ENCODE assay signal across 1 cellular context in genomic region chr19:47745010-47745901, GRCh38.
A peak's percentile ranks its signal among the peaks of the same experiment; 100 is the strongest.
TF ChIP-seq lines count a peak whose summit lies in the region.

NOP53 (plus strand) TSS chr19:47745546; CDS start chr19:47745560, 14 bp downstream.

TF ChIP-seq in WTC11, 78 proteins besides CTCF, POLR2A, EP300 and RAD21 (continued from another document):
- TF ChIP-seq ZNF281 (CRISPR knock-in tag; IDR thresholded peaks at IDR 0.05), result no peak
- TF ChIP-seq ELF4 (CRISPR knock-in tag; IDR thresholded peaks at IDR 0.05; ENCODE audit: low read depth), result no peak
- TF ChIP-seq GABPB1 (CRISPR knock-in tag; IDR thresholded peaks at IDR 0.05), result peak; percentile 62
- TF ChIP-seq, protein P1, sequence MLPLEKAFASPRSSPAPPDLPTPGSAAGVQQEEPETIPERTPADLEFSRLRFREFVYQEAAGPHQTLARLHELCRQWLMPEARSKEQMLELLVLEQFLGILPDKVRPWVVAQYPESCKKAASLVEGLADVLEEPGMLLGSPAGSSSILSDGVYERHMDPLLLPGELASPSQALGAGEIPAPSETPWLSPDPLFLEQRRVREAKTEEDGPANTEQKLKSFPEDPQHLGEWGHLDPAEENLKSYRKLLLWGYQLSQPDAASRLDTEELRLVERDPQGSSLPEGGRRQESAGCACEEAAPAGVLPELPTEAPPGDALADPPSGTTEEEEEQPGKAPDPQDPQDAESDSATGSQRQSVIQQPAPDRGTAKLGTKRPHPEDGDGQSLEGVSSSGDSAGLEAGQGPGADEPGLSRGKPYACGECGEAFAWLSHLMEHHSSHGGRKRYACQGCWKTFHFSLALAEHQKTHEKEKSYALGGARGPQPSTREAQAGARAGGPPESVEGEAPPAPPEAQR (CRISPR knock-in tag; IDR thresholded peaks at IDR 0.05), result peak; percentile 91
- TF ChIP-seq SMAD3 (CRISPR knock-in tag; IDR thresholded peaks at IDR 0.05; ENCODE audit: borderline replicate concordance), result no peak
- TF ChIP-seq NR2C2 (CRISPR knock-in tag; IDR thresholded peaks at IDR 0.05), result no peak
- TF ChIP-seq E2F5 (CRISPR knock-in tag; IDR thresholded peaks at IDR 0.05), result no peak
- TF ChIP-seq, protein P2, sequence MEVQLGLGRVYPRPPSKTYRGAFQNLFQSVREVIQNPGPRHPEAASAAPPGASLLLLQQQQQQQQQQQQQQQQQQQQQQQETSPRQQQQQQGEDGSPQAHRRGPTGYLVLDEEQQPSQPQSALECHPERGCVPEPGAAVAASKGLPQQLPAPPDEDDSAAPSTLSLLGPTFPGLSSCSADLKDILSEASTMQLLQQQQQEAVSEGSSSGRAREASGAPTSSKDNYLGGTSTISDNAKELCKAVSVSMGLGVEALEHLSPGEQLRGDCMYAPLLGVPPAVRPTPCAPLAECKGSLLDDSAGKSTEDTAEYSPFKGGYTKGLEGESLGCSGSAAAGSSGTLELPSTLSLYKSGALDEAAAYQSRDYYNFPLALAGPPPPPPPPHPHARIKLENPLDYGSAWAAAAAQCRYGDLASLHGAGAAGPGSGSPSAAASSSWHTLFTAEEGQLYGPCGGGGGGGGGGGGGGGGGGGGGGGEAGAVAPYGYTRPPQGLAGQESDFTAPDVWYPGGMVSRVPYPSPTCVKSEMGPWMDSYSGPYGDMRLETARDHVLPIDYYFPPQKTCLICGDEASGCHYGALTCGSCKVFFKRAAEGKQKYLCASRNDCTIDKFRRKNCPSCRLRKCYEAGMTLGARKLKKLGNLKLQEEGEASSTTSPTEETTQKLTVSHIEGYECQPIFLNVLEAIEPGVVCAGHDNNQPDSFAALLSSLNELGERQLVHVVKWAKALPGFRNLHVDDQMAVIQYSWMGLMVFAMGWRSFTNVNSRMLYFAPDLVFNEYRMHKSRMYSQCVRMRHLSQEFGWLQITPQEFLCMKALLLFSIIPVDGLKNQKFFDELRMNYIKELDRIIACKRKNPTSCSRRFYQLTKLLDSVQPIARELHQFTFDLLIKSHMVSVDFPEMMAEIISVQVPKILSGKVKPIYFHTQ (CRISPR knock-in tag; IDR thresholded peaks at IDR 0.05), result peak; percentile 83
- no peak for TF ChIP-seq ZNF416 (CRISPR knock-in tag; IDR thresholded peaks at IDR 0.05)
- no peak for TF ChIP-seq TCF7 (CRISPR knock-in tag; IDR thresholded peaks at IDR 0.05; ENCODE audit: low read depth)
- TF ChIP-seq IRF2 (CRISPR knock-in tag; IDR thresholded peaks at IDR 0.05; ENCODE audit: borderline replicate concordance, low read depth), result no peak
- peak; percentile 21; the same call in 1 of the 2 replicates for TF ChIP-seq HMGA2 (CRISPR knock-in tag; IDR thresholded peaks at IDR 0.05)
- TF ChIP-seq, protein P3, sequence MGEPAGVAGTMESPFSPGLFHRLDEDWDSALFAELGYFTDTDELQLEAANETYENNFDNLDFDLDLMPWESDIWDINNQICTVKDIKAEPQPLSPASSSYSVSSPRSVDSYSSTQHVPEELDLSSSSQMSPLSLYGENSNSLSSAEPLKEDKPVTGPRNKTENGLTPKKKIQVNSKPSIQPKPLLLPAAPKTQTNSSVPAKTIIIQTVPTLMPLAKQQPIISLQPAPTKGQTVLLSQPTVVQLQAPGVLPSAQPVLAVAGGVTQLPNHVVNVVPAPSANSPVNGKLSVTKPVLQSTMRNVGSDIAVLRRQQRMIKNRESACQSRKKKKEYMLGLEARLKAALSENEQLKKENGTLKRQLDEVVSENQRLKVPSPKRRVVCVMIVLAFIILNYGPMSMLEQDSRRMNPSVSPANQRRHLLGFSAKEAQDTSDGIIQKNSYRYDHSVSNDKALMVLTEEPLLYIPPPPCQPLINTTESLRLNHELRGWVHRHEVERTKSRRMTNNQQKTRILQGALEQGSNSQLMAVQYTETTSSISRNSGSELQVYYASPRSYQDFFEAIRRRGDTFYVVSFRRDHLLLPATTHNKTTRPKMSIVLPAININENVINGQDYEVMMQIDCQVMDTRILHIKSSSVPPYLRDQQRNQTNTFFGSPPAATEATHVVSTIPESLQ (CRISPR knock-in tag; IDR thresholded peaks at IDR 0.05), result no peak
- peak; percentile 59; the same call in 1 of the 2 replicates for TF ChIP-seq ZNF232 (CRISPR knock-in tag; IDR thresholded peaks at IDR 0.05)
- TF ChIP-seq CREM (CRISPR knock-in tag; IDR thresholded peaks at IDR 0.05), result peak; percentile 93
- TF ChIP-seq ATF3 (CRISPR knock-in tag; conservative IDR thresholded peaks at IDR 0.05), result no peak
- TF ChIP-seq SMAD4 (CRISPR knock-in tag; IDR thresholded peaks at IDR 0.05), result no peak
- no peak for TF ChIP-seq STAT6 (CRISPR knock-in tag; conservative IDR thresholded peaks at IDR 0.05; ENCODE audit: low read depth)
- TF ChIP-seq, protein P4, sequence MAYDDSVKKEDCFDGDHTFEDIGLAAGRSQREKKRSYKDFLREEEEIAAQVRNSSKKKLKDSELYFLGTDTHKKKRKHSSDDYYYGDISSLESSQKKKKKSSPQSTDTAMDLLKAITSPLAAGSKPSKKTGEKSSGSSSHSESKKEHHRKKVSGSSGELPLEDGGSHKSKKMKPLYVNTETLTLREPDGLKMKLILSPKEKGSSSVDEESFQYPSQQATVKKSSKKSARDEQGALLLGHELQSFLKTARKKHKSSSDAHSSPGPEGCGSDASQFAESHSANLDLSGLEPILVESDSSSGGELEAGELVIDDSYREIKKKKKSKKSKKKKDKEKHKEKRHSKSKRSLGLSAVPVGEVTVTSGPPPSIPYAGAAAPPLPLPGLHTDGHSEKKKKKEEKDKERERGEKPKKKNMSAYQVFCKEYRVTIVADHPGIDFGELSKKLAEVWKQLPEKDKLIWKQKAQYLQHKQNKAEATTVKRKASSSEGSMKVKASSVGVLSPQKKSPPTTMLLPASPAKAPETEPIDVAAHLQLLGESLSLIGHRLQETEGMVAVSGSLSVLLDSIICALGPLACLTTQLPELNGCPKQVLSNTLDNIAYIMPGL (CRISPR knock-in tag; IDR thresholded peaks at IDR 0.05), result no peak
- no peak for TF ChIP-seq MYBL2 (CRISPR knock-in tag; IDR thresholded peaks at IDR 0.05)
- TF ChIP-seq OVOL2 (CRISPR knock-in tag; IDR thresholded peaks at IDR 0.05; ENCODE audit: borderline replicate concordance), result no peak
- TF ChIP-seq PRRX2 (CRISPR knock-in tag; IDR thresholded peaks at IDR 0.05), result peak; percentile 67; the same call in 1 of the 2 replicates
- TF ChIP-seq RELA (CRISPR knock-in tag; IDR thresholded peaks at IDR 0.05; ENCODE audit: borderline replicate concordance), result no peak
- TF ChIP-seq, protein P5, sequence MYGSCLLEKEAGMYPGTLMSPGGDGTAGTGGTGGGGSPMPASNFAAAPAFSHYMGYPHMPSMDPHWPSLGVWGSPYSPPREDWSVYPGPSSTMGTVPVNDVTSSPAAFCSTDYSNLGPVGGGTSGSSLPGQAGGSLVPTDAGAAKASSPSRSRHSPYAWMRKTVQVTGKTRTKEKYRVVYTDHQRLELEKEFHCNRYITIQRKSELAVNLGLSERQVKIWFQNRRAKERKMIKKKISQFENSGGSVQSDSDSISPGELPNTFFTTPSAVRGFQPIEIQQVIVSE (CRISPR knock-in tag; IDR thresholded peaks at IDR 0.05; ENCODE audit: borderline replicate concordance), result no peak
- TF ChIP-seq, protein P6, sequence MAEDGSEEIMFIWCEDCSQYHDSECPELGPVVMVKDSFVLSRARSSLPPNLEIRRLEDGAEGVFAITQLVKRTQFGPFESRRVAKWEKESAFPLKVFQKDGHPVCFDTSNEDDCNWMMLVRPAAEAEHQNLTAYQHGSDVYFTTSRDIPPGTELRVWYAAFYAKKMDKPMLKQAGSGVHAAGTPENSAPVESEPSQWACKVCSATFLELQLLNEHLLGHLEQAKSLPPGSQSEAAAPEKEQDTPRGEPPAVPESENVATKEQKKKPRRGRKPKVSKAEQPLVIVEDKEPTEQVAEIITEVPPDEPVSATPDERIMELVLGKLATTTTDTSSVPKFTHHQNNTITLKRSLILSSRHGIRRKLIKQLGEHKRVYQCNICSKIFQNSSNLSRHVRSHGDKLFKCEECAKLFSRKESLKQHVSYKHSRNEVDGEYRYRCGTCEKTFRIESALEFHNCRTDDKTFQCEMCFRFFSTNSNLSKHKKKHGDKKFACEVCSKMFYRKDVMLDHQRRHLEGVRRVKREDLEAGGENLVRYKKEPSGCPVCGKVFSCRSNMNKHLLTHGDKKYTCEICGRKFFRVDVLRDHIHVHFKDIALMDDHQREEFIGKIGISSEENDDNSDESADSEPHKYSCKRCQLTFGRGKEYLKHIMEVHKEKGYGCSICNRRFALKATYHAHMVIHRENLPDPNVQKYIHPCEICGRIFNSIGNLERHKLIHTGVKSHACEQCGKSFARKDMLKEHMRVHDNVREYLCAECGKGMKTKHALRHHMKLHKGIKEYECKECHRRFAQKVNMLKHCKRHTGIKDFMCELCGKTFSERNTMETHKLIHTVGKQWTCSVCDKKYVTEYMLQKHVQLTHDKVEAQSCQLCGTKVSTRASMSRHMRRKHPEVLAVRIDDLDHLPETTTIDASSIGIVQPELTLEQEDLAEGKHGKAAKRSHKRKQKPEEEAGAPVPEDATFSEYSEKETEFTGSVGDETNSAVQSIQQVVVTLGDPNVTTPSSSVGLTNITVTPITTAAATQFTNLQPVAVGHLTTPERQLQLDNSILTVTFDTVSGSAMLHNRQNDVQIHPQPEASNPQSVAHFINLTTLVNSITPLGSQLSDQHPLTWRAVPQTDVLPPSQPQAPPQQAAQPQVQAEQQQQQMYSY (CRISPR knock-in tag; IDR thresholded peaks at IDR 0.05), result no peak
- no peak for TF ChIP-seq CBFB (CRISPR knock-in tag; IDR thresholded peaks at IDR 0.05; ENCODE audit: low read depth)
- TF ChIP-seq NFATC4 (CRISPR knock-in tag; IDR thresholded peaks at IDR 0.05), result no peak
- TF ChIP-seq JAZF1 (CRISPR knock-in tag; IDR thresholded peaks at IDR 0.05), result no peak
- no peak for TF ChIP-seq TEAD1 (CRISPR knock-in tag; IDR thresholded peaks at IDR 0.05)
- no peak for TF ChIP-seq ZBTB21 (CRISPR knock-in tag; IDR thresholded peaks at IDR 0.05; ENCODE audit: borderline replicate concordance)
- TF ChIP-seq, protein P7, sequence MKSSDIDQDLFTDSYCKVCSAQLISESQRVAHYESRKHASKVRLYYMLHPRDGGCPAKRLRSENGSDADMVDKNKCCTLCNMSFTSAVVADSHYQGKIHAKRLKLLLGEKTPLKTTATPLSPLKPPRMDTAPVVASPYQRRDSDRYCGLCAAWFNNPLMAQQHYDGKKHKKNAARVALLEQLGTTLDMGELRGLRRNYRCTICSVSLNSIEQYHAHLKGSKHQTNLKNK (CRISPR knock-in tag; IDR thresholded peaks at IDR 0.05), result no peak
- TF ChIP-seq ZNF423 (CRISPR knock-in tag; IDR thresholded peaks at IDR 0.05), result peak; percentile 22; the same call in 1 of the 2 replicates
- TF ChIP-seq, protein P8, sequence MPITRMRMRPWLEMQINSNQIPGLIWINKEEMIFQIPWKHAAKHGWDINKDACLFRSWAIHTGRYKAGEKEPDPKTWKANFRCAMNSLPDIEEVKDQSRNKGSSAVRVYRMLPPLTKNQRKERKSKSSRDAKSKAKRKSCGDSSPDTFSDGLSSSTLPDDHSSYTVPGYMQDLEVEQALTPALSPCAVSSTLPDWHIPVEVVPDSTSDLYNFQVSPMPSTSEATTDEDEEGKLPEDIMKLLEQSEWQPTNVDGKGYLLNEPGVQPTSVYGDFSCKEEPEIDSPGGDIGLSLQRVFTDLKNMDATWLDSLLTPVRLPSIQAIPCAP (CRISPR knock-in tag; IDR thresholded peaks at IDR 0.05), result 0 out of 2 replicates have a peak, but pooled peaks have one; percentile 46
